Comparison of ENCODE assay signal across 8 cellular contexts in genomic region chr11:46560300-46561025, GRCh38. TPM values are rescaled to one million over a fixed set of nuclear protein-coding genes. Genes with fewer than 3 reads are reported as not detected.
DNase-seq lines count a peak whose midpoint lies in the region; ATAC-seq and TF ChIP-seq lines count a peak whose summit lies in the region.

No MANE protein-coding gene starts in this region.

- H3K9me3 ChIP-seq in T-helper 17 cell (ENCODE audit: control insufficient read depth, low read length, poor library complexity, severe bottlenecking): no peaks in the 10 kb centered on the region

- ATAC-seq in activated CD4-positive, alpha-beta T cell treated with anti-CD3 and anti-CD28 coated beads for 36 hours: peak; percentile 57
- ATAC-seq in HG03097 (IDR thresholded peaks at IDR 0.05; ENCODE audit: low FRiP score, unreplicated experiment) (peak; percentile 44), T-helper 17 cell (peak; percentile 77), HG02678 (IDR thresholded peaks at IDR 0.05; ENCODE audit: unreplicated experiment) (no peak)

- H3K4me3 ChIP-seq in fibroblast of pulmonary artery (replicated peaks; ENCODE audit: low read depth, low read length): peak overlapping the region; percentile 54
- peak overlapping the region; percentile 60 for H3K4me3 ChIP-seq in rectal smooth muscle tissue (ENCODE audit: low read length)

- no peaks in the 10 kb centered on the region for H3K4me1 ChIP-seq in rectal smooth muscle tissue (ENCODE audit: control insufficient read depth, insufficient read depth, low read length)

- POLR2A ChIA-PET in activated CD4-positive, alpha-beta T cell treated with anti-CD3 and anti-CD28 coated beads for 36 hours (lab: Charles Lee): interaction anchor here (1.1 kb wide), 1 partner anchor 30 kb away, joined by 3 read pairs; no protein-coding TSS in a partner anchor

- H3K27me3 Mint-ChIP-seq in activated CD4-positive, alpha-beta T cell treated with anti-CD3 and anti-CD28 coated beads for 36 hours: no peaks in the 10 kb centered on the region
- no peaks in the 10 kb centered on the region for H3K27me3 Mint-ChIP-seq in T-helper 17 cell

- H3K4me1 Mint-ChIP-seq in activated CD4-positive, alpha-beta T cell treated with anti-CD3 and anti-CD28 coated beads for 36 hours: peaks cover 64% of the 10 kb centered on the region
- H3K4me1 Mint-ChIP-seq in T-helper 17 cell: peaks cover 48% of the 10 kb centered on the region

- TF ChIP-seq CTCF in fibroblast of pulmonary artery (IDR thresholded peaks at IDR 0.05; ENCODE audit: low read length, missing control alignments): no peak

- intact Hi-C loops in activated CD4-positive, alpha-beta T cell treated with anti-CD3 and anti-CD28 coated beads for 36 hours (cut with DNase I, micrococcal nuclease): loop anchor here in 1 of 2 experiments (2.0 kb wide), 2 partner anchors 34 to 56 kb away; partner anchors contain the start of genes AMBRA1, ATG13 and HARBI1

- H3K27ac Mint-ChIP-seq in activated CD4-positive, alpha-beta T cell treated with anti-CD3 and anti-CD28 coated beads for 36 hours: peak overlapping the region; percentile 90
- peak overlapping the region; percentile 99 for H3K27ac Mint-ChIP-seq in T-helper 17 cell

- no peaks in the 10 kb centered on the region for H3K9me3 Mint-ChIP-seq in activated CD4-positive, alpha-beta T cell treated with anti-CD3 and anti-CD28 coated beads for 36 hours (ENCODE audit: low read depth)

- peaks cover 3% of the 10 kb centered on the region for H3K36me3 Mint-ChIP-seq in activated CD4-positive, alpha-beta T cell treated with anti-CD3 and anti-CD28 coated beads for 36 hours (ENCODE audit: low read depth)
- H3K36me3 Mint-ChIP-seq in T-helper 17 cell (ENCODE audit: low read depth): no peaks in the 10 kb centered on the region

- H3K27ac ChIP-seq in rectal smooth muscle tissue (ENCODE audit: low read depth, low read length): peak overlapping the region; percentile 63

- DNase-seq in activated CD4-positive, alpha-beta T cell treated with anti-CD3 and anti-CD28 coated beads for 36 hours: peak; percentile 40
- DNase-seq in activated CD4-positive, alpha-beta T cell treated with anti-CD3 and anti-CD28 coated beads, Interleukin-2, amount 50 U/mL, for 48 hours: no peak
- DNase-seq in T-helper 17 cell (no peak), fibroblast of pulmonary artery (ENCODE audit: low read depth) (peak; percentile 50), SHP77 treated with DMSO at 0.1 percent for 48 hours (lab: John Stamatoyannopoulos, UW) (no peak)

- H3K36me3 ChIP-seq in rectal smooth muscle tissue (ENCODE audit: control insufficient read depth, insufficient read depth, low read length): no peaks in the 10 kb centered on the region

- peak overlapping the region; percentile 65 for H3K4me3 Mint-ChIP-seq in activated CD4-positive, alpha-beta T cell treated with anti-CD3 and anti-CD28 coated beads for 36 hours
- peak overlapping the region; percentile 98 for H3K4me3 Mint-ChIP-seq in T-helper 17 cell

- H3K9ac ChIP-seq in rectal smooth muscle tissue (ENCODE audit: low read length): no peak overlapping the region

- CTCF ChIA-PET in activated CD4-positive, alpha-beta T cell treated with anti-CD3 and anti-CD28 coated beads for 36 hours (lab: Charles Lee): interaction anchor here (0.6 to 2.6 kb wide), 10 partner anchors 10 to 172 kb away, joined by 3 to 10 read pairs (median 3); partner anchors contain the start of gene ATG13

- no peaks in the 10 kb centered on the region for H3K27me3 ChIP-seq in rectal smooth muscle tissue (ENCODE audit: control insufficient read depth, insufficient read depth, low read length)

RNA-seq across cellular contexts. Expression of gene AMBRA1, which starts 33.4 kb away (rescaled TPM):
- 10 to 100 TPM; 24.8 to 26.4 TPM for total RNA-seq in activated CD4-positive, alpha-beta T cell treated with anti-CD3 and anti-CD28 coated beads for 36 hours
- total RNA-seq in T-helper 17 cell: 10 to 100 TPM; 47.3 to 52.2 TPM

RNA-seq across cellular contexts. Expression of gene HARBI1, which starts 56.6 kb away (rescaled TPM):
- 1 to 10 TPM; 2.3 to 2.7 TPM for total RNA-seq in activated CD4-positive, alpha-beta T cell treated with anti-CD3 and anti-CD28 coated beads for 36 hours
- 10 to 100 TPM; 17.2 to 17.4 TPM for total RNA-seq in T-helper 17 cell

RNA-seq across cellular contexts. Expression of gene ATG13, which starts 56.9 kb away (rescaled TPM):
- total RNA-seq in activated CD4-positive, alpha-beta T cell treated with anti-CD3 and anti-CD28 coated beads for 36 hours: 10 to 100 TPM; 39.4 to 56.4 TPM
- total RNA-seq in T-helper 17 cell: 100 to 1,000 TPM; 110 to 129 TPM

Comparison
In these comparisons a context has a peak if more than half of its experiments do, and no peak if none do; other contexts are left out.
1. DNase-seq: peak in activated CD4-positive, alpha-beta T cell treated with anti-CD3 and anti-CD28 coated beads for 36 hours (single experiment) and fibroblast of pulmonary artery (single experiment); none in activated CD4-positive, alpha-beta T cell treated with anti-CD3 and anti-CD28 coated beads, Interleukin-2, amount 50 U/mL, for 48 hours (0 of 2), T-helper 17 cell (0 of 3) and SHP77 treated with DMSO at 0.1 percent for 48 hours (single experiment).
2. RNA of gene HARBI1, which starts 56.6 kb away (total RNA-seq): 17.2 to 17.4 TPM in T-helper 17 cell; 2.3 to 2.7 TPM in activated CD4-positive, alpha-beta T cell treated with anti-CD3 and anti-CD28 coated beads for 36 hours; every median in the first group is over 4 times any median in the second.